In the genomic region with DNA sequence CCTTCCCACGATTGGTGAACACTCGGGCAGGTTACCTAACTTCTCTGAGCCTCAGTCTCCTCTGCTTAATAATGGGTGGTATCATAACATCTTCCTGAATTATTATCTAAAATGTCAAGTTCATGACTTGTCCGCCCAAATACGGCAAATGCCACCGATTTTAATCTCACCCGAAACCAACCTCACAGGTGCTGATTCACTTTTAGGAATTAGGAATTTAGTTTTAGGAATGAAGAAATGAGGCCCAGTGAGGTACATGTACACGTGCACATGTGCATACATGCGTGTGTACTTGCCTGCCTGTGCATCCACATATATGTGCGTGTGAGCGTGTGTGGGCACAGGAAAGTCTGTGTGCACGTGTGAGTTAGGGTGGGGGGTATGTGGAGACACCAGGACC, we compare ENCODE assay signal across 12 cellular contexts.
A peak's percentile ranks its signal among the peaks of the same experiment; 100 is the strongest.
DNase-seq lines count a peak whose midpoint lies in the region; ATAC-seq, FAIRE-seq and TF ChIP-seq lines count a peak whose summit lies in the region.
"Had no signal": no experiment of that assay in that cellular context is flagged by ENCODE, and none has a peak within 500 bp of the region (broad histone marks: within the 10 kb centered on the region; RNA-seq: fewer than 3 reads in every experiment).

No MANE protein-coding gene starts in this region.

- H3K14ac ChIP-seq in H9 (ENCODE audit: insufficient read depth, low read length) (no peak overlapping the region), H1 (ENCODE audit: insufficient read length) (no peak overlapping the region)

- H2BK20ac ChIP-seq in H9 (ENCODE audit: low read depth, low read length, poor library complexity, severe bottlenecking) = no peak overlapping the region
- H2BK20ac ChIP-seq in H1 (ENCODE audit: low read length) = no peak overlapping the region

- WGBS in H9 (ENCODE audit: extremely low coverage, insufficient read length, low lambda C conversion rate) = no CpG with 5 or more reads among the region's 11 CpGs
- 69% methylated on average over 11 of the region's 11 CpGs; no CpG with 5 or more reads in 1 of the 2 experiments for WGBS in H1 (ENCODE audit: extremely low coverage in 1 of 2, insufficient coverage in 1 of 2, insufficient read length in 1 of 2, insufficient replicate concordance in 2 of 2, low coverage in 1 of 2, low lambda C conversion rate in 2 of 2, missing lambda C conversion rate in 1 of 2), 2 experiments
- WGBS in body of pancreas, 2 donors = 41 to 45% methylated on average over 11 of the region's 11 CpGs

- H3K27ac ChIP-seq in H9 (ENCODE audit: insufficient read length, low read depth, low read length) (no peak overlapping the region), HEK293 (ENCODE audit: extremely low read depth, low read depth, low read length) (no peak overlapping the region), H1 (ENCODE audit: low read depth, low read length) (no peak overlapping the region), body of pancreas (no peak overlapping the region)

- H2AK5ac ChIP-seq in H9 (ENCODE audit: insufficient read length, low read length) = no peak overlapping the region
- no peak overlapping the region for H2AK5ac ChIP-seq in H1 (ENCODE audit: low read depth, low read length)

- H2BK5ac ChIP-seq in H9 (ENCODE audit: insufficient read length, low read length) = no peak overlapping the region
- H2BK5ac ChIP-seq in H1 (ENCODE audit: low read depth, low read length) = no peak overlapping the region

- H3K27ac Mint-ChIP-seq in H9 = no peak overlapping the region
- H3K27ac Mint-ChIP-seq in activated T-cell treated with anti-CD3 and anti-CD28 coated beads, Interleukin-2, amount 50 U/mL, for 24 hours = no peak overlapping the region
- H3K27ac Mint-ChIP-seq: CD14-positive monocyte; CD8-positive, alpha-beta T cell; IgD-negative memory B cell had no signal

- no peaks in the 10 kb centered on the region for H3K9me3 ChIP-seq in H9 (ENCODE audit: control insufficient read depth, low read depth, low read length)
- H3K9me3 ChIP-seq in HEK293 (ENCODE audit: control insufficient read depth, insufficient read depth, low read depth, low read length) = no peaks in the 10 kb centered on the region
- H3K9me3 ChIP-seq in H1 (ENCODE audit: insufficient read depth in 2 of 2, low read depth in 1 of 2, low read length in 1 of 2) = peaks cover 0 to 4% of the 10 kb centered on the region in 2 experiments; a peak in 1 of 4 replicates
- no peaks in the 10 kb centered on the region for H3K9me3 ChIP-seq in body of pancreas

- no peak overlapping the region for H3T11ph ChIP-seq in H9 (ENCODE audit: low read length)

- H3K36me3 ChIP-seq in HEK293 (ENCODE audit: control insufficient read depth in 2 of 2, insufficient read depth in 1 of 2, low read length in 2 of 2) = no peaks in the 10 kb centered on the region
- H3K36me3 ChIP-seq in H1 (ENCODE audit: control insufficient read depth in 2 of 4, insufficient read depth in 4 of 4, low read length in 3 of 4) = no peaks in the 10 kb centered on the region
- no peaks in the 10 kb centered on the region for H3K36me3 ChIP-seq in body of pancreas (replicated peaks in 1 of 2; ENCODE audit: insufficient read depth in 1 of 2, low read depth in 2 of 2)

- FAIRE-seq in H1 (lab: Jason Lieb, UNC) (no peak), urothelium cell line (lab: Jason Lieb, UNC) (peak; percentile 88)
- FAIRE-seq: D721Med, G401.6 had no signal

- no peak overlapping the region for H4K91ac ChIP-seq in H9 (ENCODE audit: insufficient read length, low read depth, low read length)
- H4K91ac ChIP-seq in H1 (replicated peaks; ENCODE audit: insufficient read length, low read length) = no peak overlapping the region

- TF ChIP-seq EP300 in H1 (IDR thresholded peaks at IDR 0.05; ENCODE audit: borderline replicate concordance in 1 of 2, low read depth in 2 of 2, low read length in 2 of 2) = no peak

- H3K4me2 ChIP-seq in H9 (ENCODE audit: insufficient read depth, insufficient read length, low read length) (no peak overlapping the region), H1 (ENCODE audit: insufficient read depth in 1 of 2, low read depth in 2 of 2, low read length in 2 of 2) (no peak overlapping the region)

- no peak for TF ChIP-seq RAD21 in H1 (IDR thresholded peaks at IDR 0.05 in 1 of 2, conservative IDR thresholded peaks at IDR 0.05 in 1 of 2; ENCODE audit: low read depth in 2 of 2, low read length in 2 of 2)

- H3K56ac ChIP-seq in H9 (ENCODE audit: insufficient read length, low read depth, low read length) = no peak overlapping the region
- no peak overlapping the region for H3K56ac ChIP-seq in H1 (replicated peaks; ENCODE audit: insufficient read length, low read depth, low read length)

- H3K23me2 ChIP-seq in H9 (ENCODE audit: insufficient read length, low read depth, low read length, poor library complexity, severe bottlenecking) (peaks cover 4% of the 10 kb centered on the region), H1 (ENCODE audit: low read depth, low read length) (peaks cover 3% of the 10 kb centered on the region; the same call in 1 of the 2 replicates)

- no peak overlapping the region for H3K4me3 Mint-ChIP-seq in H9
- H3K4me3 Mint-ChIP-seq in activated T-cell treated with anti-CD3 and anti-CD28 coated beads, Interleukin-2, amount 50 U/mL, for 24 hours = no peak overlapping the region
- H3K4me3 Mint-ChIP-seq: CD8-positive, alpha-beta T cell; IgD-negative memory B cell had no signal

- CTCF ChIA-PET in HEK293 (lab: Yijun Ruan, JAX) = interaction anchor here (0.5 to 11.2 kb wide), 67 partner anchors 10 to 751 kb away, joined by 3 to 346 read pairs (median 5); partner anchors contain the start of gene ENGASE
- CTCF ChIA-PET in H1 (lab: Charles Lee; ENCODE audit: partially characterized antibody) = interaction anchor here (0.5 to 17.7 kb wide), 61 partner anchors 9 to 388 kb away, joined by 3 to 291 read pairs (median 6); no protein-coding TSS in a partner anchor

- H3K4me3 ChIP-seq in HEK293 (ENCODE audit: low read depth, low read length) = no peak overlapping the region
- no peak overlapping the region for H3K4me3 ChIP-seq in H1 (ENCODE audit: extremely low read depth in 1 of 4, insufficient read depth in 2 of 4, low read depth in 3 of 4, low read length in 4 of 4)
- H3K4me3 ChIP-seq in body of pancreas = no peak overlapping the region

- no peaks in the 10 kb centered on the region for H3K79me1 ChIP-seq in H9 (ENCODE audit: insufficient read depth, low read depth, low read length, poor library complexity, severe bottlenecking)
- H3K79me1 ChIP-seq in H1 (ENCODE audit: low read depth, low read length) = 0 out of 2 replicates have a peak, but pooled peaks cover 2% of the 10 kb centered on the region

- TF ChIP-seq POLR2A in H1 (IDR thresholded peaks at IDR 0.05; ENCODE audit: control extremely low read depth in 1 of 2, low read depth in 2 of 2, low read length in 2 of 2) (no peak), body of pancreas (IDR thresholded peaks at IDR 0.05) (no peak)

- H3K18ac ChIP-seq in H9 (ENCODE audit: insufficient read length, low read depth, low read length) (no peak overlapping the region), H1 (ENCODE audit: extremely low read depth, low read length) (no peak overlapping the region)

- H4K8ac ChIP-seq in H9 (replicated peaks; ENCODE audit: insufficient read length, low read depth, low read length) (no peak overlapping the region), H1 (ENCODE audit: extremely low read depth, insufficient read depth, low read length) (no peak overlapping the region; the same call in 1 of the 2 replicates)

- POLR2A ChIA-PET in HEK293 (lab: Yijun Ruan, JAX) (interaction anchor here (1.0 kb wide), 1 partner anchor 199 kb away, joined by 3 read pairs; no protein-coding TSS in a partner anchor), H1 (lab: Charles Lee; ENCODE audit: partially characterized antibody) (interaction anchor here (0.9 to 1.2 kb wide), 3 partner anchors 9 to 277 kb away, joined by 3 to 5 read pairs (median 5); no protein-coding TSS in a partner anchor)

- H4K5ac ChIP-seq in H9 (ENCODE audit: insufficient read length, low read depth, low read length) = peak overlapping the region; percentile 89
- H4K5ac ChIP-seq in H1 (ENCODE audit: insufficient read length, low read depth, low read length) = no peak overlapping the region

- no peak overlapping the region for H2BK15ac ChIP-seq in H9 (ENCODE audit: low read depth, low read length)
- no peak overlapping the region for H2BK15ac ChIP-seq in H1 (ENCODE audit: low read length)

- H3K79me2 ChIP-seq in H9 (ENCODE audit: insufficient read depth, low read length) = peaks cover 2% of the 10 kb centered on the region; the same call in 1 of the 2 replicates
- peaks cover 0 to 3% of the 10 kb centered on the region in 2 experiments; a peak in 1 of 4 replicates for H3K79me2 ChIP-seq in H1 (ENCODE audit: control insufficient read depth in 1 of 2, insufficient read depth in 2 of 2, low read length in 2 of 2)

- H2AFZ ChIP-seq in H9 (ENCODE audit: low read length) (no peak overlapping the region), H1 (ENCODE audit: low read length) (no peak overlapping the region)

- H3K23ac ChIP-seq in H9 (ENCODE audit: insufficient read length, low read depth, low read length) (no peak overlapping the region), H1 (ENCODE audit: insufficient read length) (no peak overlapping the region)

- H3K4ac ChIP-seq in H9 (ENCODE audit: low read depth, low read length) (no peak overlapping the region), H1 (replicated peaks; ENCODE audit: insufficient read length, low read depth, low read length) (no peak overlapping the region)

- H2BK12ac ChIP-seq in H9 (ENCODE audit: insufficient read length, low read depth, low read length) = no peak overlapping the region
- H2BK12ac ChIP-seq in H1 (ENCODE audit: low read depth, low read length) = peak overlapping the region; percentile 11; the same call in 1 of the 2 replicates

- no peaks in the 10 kb centered on the region; the same call in 1 of the 2 replicates for H3K27me3 ChIP-seq in H9 (ENCODE audit: insufficient read depth, low read length)
- peaks cover 2 to 16% (median 9%) of the 10 kb centered on the region in 4 experiments for H3K27me3 ChIP-seq in H1 (replicated peaks in 1 of 4; ENCODE audit: control insufficient read depth in 3 of 4, extremely low read depth in 1 of 4, insufficient read depth in 3 of 4, low read length in 3 of 4)
- peaks cover 0 to 12% of the 10 kb centered on the region in 2 donors for H3K27me3 ChIP-seq in body of pancreas

- H3K9ac ChIP-seq in H9 (ENCODE audit: extremely low read depth, insufficient read length, low read length) (no peak overlapping the region), H1 (replicated peaks in 1 of 4; ENCODE audit: extremely low read depth in 1 of 4, low read depth in 3 of 4, low read length in 3 of 4) (no peak overlapping the region)

- intact Hi-C loops in body of pancreas (cut with DNase I) = loop anchor here (5.0 to 10.0 kb wide), 2 partner anchors 304 to 313 kb away; no protein-coding TSS in a partner anchor

- DNase-seq in H9 = no peak
- DNase-seq in H1 (ENCODE audit: low read depth in 1 of 2, low spot score in 2 of 2) = no peak
- DNase-seq in urothelium cell line (ENCODE audit: low spot score) = no peak
- DNase-seq in body of pancreas = no peak
- no peak for DNase-seq in activated T-cell treated with anti-CD3 and anti-CD28 coated beads, Interleukin-2, amount 50 U/mL, for 24 hours
- DNase-seq: GOT3 had no signal

- H4K20me1 ChIP-seq in H9 (ENCODE audit: control insufficient read depth, insufficient read depth, insufficient read length) = peaks cover 4% of the 10 kb centered on the region
- peaks cover 0 to 11% of the 10 kb centered on the region in 2 experiments for H4K20me1 ChIP-seq in H1 (replicated peaks in 1 of 2; ENCODE audit: control insufficient read depth in 1 of 2, insufficient read depth in 2 of 2, low read length in 2 of 2)

- no peaks in the 10 kb centered on the region for H3K36me3 Mint-ChIP-seq in H9 (ENCODE audit: insufficient read depth in 1 of 3, low read depth in 3 of 3)
- H3K36me3 Mint-ChIP-seq in activated T-cell treated with anti-CD3 and anti-CD28 coated beads, Interleukin-2, amount 50 U/mL, for 24 hours (ENCODE audit: low read depth) = no peaks in the 10 kb centered on the region
- H3K36me3 Mint-ChIP-seq: CD14-positive monocyte; CD8-positive, alpha-beta T cell had no signal

- no peak overlapping the region for H2BK120ac ChIP-seq in H9 (ENCODE audit: low read depth, low read length, poor library complexity, severe bottlenecking)
- H2BK120ac ChIP-seq in H1 (replicated peaks; ENCODE audit: low read depth, low read length) = no peak overlapping the region

- peaks cover 0 to 5% of the 10 kb centered on the region in 2 experiments; a peak in 1 of 5 replicates for H3K9me3 Mint-ChIP-seq in H9
- H3K9me3 Mint-ChIP-seq in activated T-cell treated with anti-CD3 and anti-CD28 coated beads, Interleukin-2, amount 50 U/mL, for 24 hours = no peaks in the 10 kb centered on the region
- H3K9me3 Mint-ChIP-seq: CD8-positive, alpha-beta T cell; IgD-negative memory B cell had no signal

- no peaks in the 10 kb centered on the region for H3K4me1 Mint-ChIP-seq in H9
- H3K4me1 Mint-ChIP-seq in activated T-cell treated with anti-CD3 and anti-CD28 coated beads, Interleukin-2, amount 50 U/mL, for 24 hours (ENCODE audit: low read depth) = peaks cover 3% of the 10 kb centered on the region
- H3K4me1 Mint-ChIP-seq: CD14-positive monocyte had no signal

- peaks cover 4% of the 10 kb centered on the region; the same call in 1 of the 2 replicates for H3K4me1 ChIP-seq in H9 (ENCODE audit: insufficient read depth, low read length)
- H3K4me1 ChIP-seq in HEK293 (ENCODE audit: control insufficient read depth, insufficient read depth, low read length) = no peaks in the 10 kb centered on the region
- H3K4me1 ChIP-seq in H1 (replicated peaks in 1 of 4; ENCODE audit: control insufficient read depth in 3 of 4, insufficient read depth in 4 of 4, low read length in 3 of 4) = peaks cover 0 to 5% (median under 1%) of the 10 kb centered on the region in 4 experiments; a peak in 5 of 7 replicates
- no peaks in the 10 kb centered on the region for H3K4me1 ChIP-seq in body of pancreas

- peaks cover 53% of the 10 kb centered on the region for H3K27me3 Mint-ChIP-seq in H9 (ENCODE audit: low read depth)
- peaks cover 66% of the 10 kb centered on the region for H3K27me3 Mint-ChIP-seq in activated T-cell treated with anti-CD3 and anti-CD28 coated beads, Interleukin-2, amount 50 U/mL, for 24 hours

- TF ChIP-seq CTCF in H9 (conservative IDR thresholded peaks at IDR 0.05) (no peak), HEK293 (tag by site-specific recombination; IDR thresholded peaks at IDR 0.05) (no peak), H1 (IDR thresholded peaks at IDR 0.05; ENCODE audit: control extremely low read depth in 1 of 3, insufficient read depth in 1 of 3, low read depth in 1 of 3, low read length in 3 of 3) (no peak), body of pancreas (IDR thresholded peaks at IDR 0.05) (no peak)

- ATAC-seq in body of pancreas = no peak
